Comparison of ENCODE assay signal across 14 cellular contexts in genomic region chr14:32010561-32011188, GRCh38.
A peak's percentile ranks its signal among the peaks of the same experiment; 100 is the strongest.
DNase-seq lines count a peak whose midpoint lies in the region; ATAC-seq and TF ChIP-seq lines count a peak whose summit lies in the region.
"Had no signal": no experiment of that assay in that cellular context is flagged by ENCODE, and none has a peak within 500 bp of the region (broad histone marks: within the 10 kb centered on the region; RNA-seq: fewer than 3 reads in every experiment).

No MANE protein-coding gene starts in this region.

- H3K27ac Mint-ChIP-seq in HFFc6: no peak overlapping the region

- H3K27me3 Mint-ChIP-seq in HFFc6 (ENCODE audit: insufficient read depth): peaks cover 29% of the 10 kb centered on the region

- TF ChIP-seq CTCF in HFFc6 (IDR thresholded peaks at IDR 0.05): no peak

- H3K36me3 Mint-ChIP-seq in HFFc6 (ENCODE audit: low read depth): no peaks in the 10 kb centered on the region
- H3K36me3 Mint-ChIP-seq: CD4-positive, CD25-positive, alpha-beta regulatory T cell had no signal

- peak overlapping the region; percentile 24 for H3K4me3 Mint-ChIP-seq in HFFc6
- H3K4me3 Mint-ChIP-seq: CD4-positive, CD25-positive, alpha-beta regulatory T cell had no signal

- no peaks in the 10 kb centered on the region for H3K9me3 Mint-ChIP-seq in HFFc6

- ATAC-seq in HG02763 (IDR thresholded peaks at IDR 0.05; ENCODE audit: unreplicated experiment): no peak
- no peak for ATAC-seq in left lobe of liver

- DNase-seq in AG08395 (ENCODE audit: low spot score) (peak; percentile 75), HFFc6 (peak; percentile 82), T1000 (lab: John Stamatoyannopoulos, UW) (peak; percentile 29), iris pigment epithelial cell (ENCODE audit: low read depth) (peak; percentile 67), left lobe of liver (ENCODE audit: low spot score) (no peak), putamen (ENCODE audit: low spot score) (no peak)
- DNase-seq in stimulated activated CD4-positive, alpha-beta T cell treated with anti-CD3 and anti-CD28 coated beads, Interleukin-1b, Interleukin-23, amount 100 ng/mL, for 48 hours: no peak
- DNase-seq: caudate nucleus; CD4-positive, CD25-positive, alpha-beta regulatory T cell; Kasumi-1; NCI-H526; stimulated activated CD4-positive, alpha-beta T cell treated with anti-CD3 and anti-CD28 coated beads, Interleukin-12 subunit alpha, Interleukin-12 subunit beta, amount 100 ng/mL, for 4 hours; T-helper 2 cell had no signal

- H3K4me1 Mint-ChIP-seq in HFFc6 (ENCODE audit: low read depth): peaks cover 39% of the 10 kb centered on the region

Comparison
In these comparisons a context has a peak if more than half of its experiments do, and no peak if none do; other contexts are left out.
1. DNase-seq: peak in AG08395 (single experiment), HFFc6 (single experiment), T1000 (single experiment) and iris pigment epithelial cell (single experiment); none in left lobe of liver (single experiment), stimulated activated CD4-positive, alpha-beta T cell treated with anti-CD3 and anti-CD28 coated beads, Interleukin-1b, Interleukin-23, amount 100 ng/mL, for 48 hours (single experiment) and putamen (single experiment).